ENCODE assay signal across 26 cellular contexts in the genomic region with DNA sequence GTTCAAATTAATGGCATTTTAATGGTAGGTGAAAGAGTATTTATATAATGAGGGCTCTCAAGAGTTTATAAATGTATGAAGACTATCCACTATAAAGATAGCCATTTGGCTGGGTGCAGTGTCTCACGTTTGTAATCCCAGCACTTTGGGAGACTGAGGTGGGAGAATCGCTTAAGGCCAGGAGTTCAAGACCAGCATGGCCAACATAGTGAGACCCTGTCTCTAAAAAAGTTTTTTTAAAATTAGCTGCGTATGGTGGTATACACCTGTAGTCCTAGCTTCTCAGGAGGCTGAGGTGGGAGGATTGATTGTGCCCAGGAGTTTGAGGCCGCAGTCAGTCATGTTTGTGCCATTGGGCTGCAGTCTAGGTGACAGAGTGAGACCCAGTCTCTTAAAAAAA.
A peak's percentile ranks its signal among the peaks of the same experiment; 100 is the strongest.
DNase-seq lines count a peak whose midpoint lies in the region; ATAC-seq, FAIRE-seq and TF ChIP-seq lines count a peak whose summit lies in the region.
"Had no signal": no experiment of that assay in that cellular context is flagged by ENCODE, and none has a peak within 500 bp of the region (broad histone marks: within the 10 kb centered on the region; RNA-seq: fewer than 3 reads in every experiment).

No MANE protein-coding gene starts in this region.

- H3K4me2 ChIP-seq in K562 (ENCODE audit: insufficient read depth, low read length): no peak overlapping the region
- H3K4me2 ChIP-seq: A549 had no signal

- H3K4me3 ChIP-seq in CD4-positive, alpha-beta memory T cell (ENCODE audit: low read length in 2 of 2): no peak overlapping the region
- H3K4me3 ChIP-seq in K562: no peak overlapping the region
- H3K4me3 ChIP-seq: A549, GM12878 had no signal

- TF ChIP-seq POLR2A in K562 (conservative IDR thresholded peaks at IDR 0.05): no peak

- H3K9me3 ChIP-seq in CD4-positive, alpha-beta memory T cell (ENCODE audit: control insufficient read depth in 1 of 2, low read length in 2 of 2): no peaks in the 10 kb centered on the region
- no peaks in the 10 kb centered on the region for H3K9me3 ChIP-seq in K562 (replicated peaks; ENCODE audit: control insufficient read depth, insufficient read depth, low read depth, low read length)
- H3K9me3 ChIP-seq: A549 had no signal

- H3K36me3 Mint-ChIP-seq in natural killer cell: no peaks in the 10 kb centered on the region
- no peaks in the 10 kb centered on the region for H3K36me3 Mint-ChIP-seq in natural killer cell treated with Interleukin-12 subunit alpha and Interleukin-12 subunit beta and Interleukin-15 and Interleukin-18, amount 100 ng/mL, for 72 hours
- peaks cover 17 to 22% of the 10 kb centered on the region in 2 donors for H3K36me3 Mint-ChIP-seq in CD4-positive, alpha-beta memory T cell

- in situ Hi-C loops in K562 (cut with MboI): no loop called here

- FAIRE-seq in K562 (lab: Jason Lieb, UNC): no peak
- FAIRE-seq: A549, GM12878, GM12892, GM18507 had no signal

- peaks cover 53 to 56% of the 10 kb centered on the region in 2 donors for H3K4me1 Mint-ChIP-seq in natural killer cell
- H3K4me1 Mint-ChIP-seq in natural killer cell treated with Interleukin-12 subunit alpha and Interleukin-12 subunit beta and Interleukin-15 and Interleukin-18, amount 100 ng/mL, for 72 hours (ENCODE audit: low read depth in 2 of 2): peaks cover 28 to 39% of the 10 kb centered on the region in 2 donors
- H3K4me1 Mint-ChIP-seq in CD4-positive, alpha-beta memory T cell: peaks cover 15 to 51% (median 41%) of the 10 kb centered on the region in 4 donors

- WGBS in K562 (ENCODE audit: insufficient coverage, low coverage, missing lambda C conversion rate): 77% methylated on average over 3 of the region's 4 CpGs

- H3K4me3 Mint-ChIP-seq in natural killer cell: no peak overlapping the region
- H3K4me3 Mint-ChIP-seq in natural killer cell treated with Interleukin-12 subunit alpha and Interleukin-12 subunit beta and Interleukin-15 and Interleukin-18, amount 100 ng/mL, for 72 hours: no peak overlapping the region
- no peak overlapping the region for H3K4me3 Mint-ChIP-seq in CD4-positive, alpha-beta memory T cell
- H3K4me3 Mint-ChIP-seq: B cell; CD14-positive monocyte; CD4-positive, CD25-positive, alpha-beta regulatory T cell; CD8-positive, alpha-beta memory T cell had no signal

- H4K20me1 ChIP-seq in K562 (replicated peaks; ENCODE audit: control insufficient read depth, insufficient read depth, low read length): peaks cover 20% of the 10 kb centered on the region; the same call in 1 of the 2 replicates

- no peaks in the 10 kb centered on the region for H3K9me1 ChIP-seq in K562 (ENCODE audit: control insufficient read depth, insufficient read depth, low read length)

- no peaks in the 10 kb centered on the region for H3K27me3 ChIP-seq in CD4-positive, alpha-beta memory T cell (ENCODE audit: insufficient read depth, low read length)
- no peaks in the 10 kb centered on the region for H3K27me3 ChIP-seq in K562 (ENCODE audit: control insufficient read depth in 2 of 2, insufficient read depth in 2 of 2, low read length in 2 of 2)

- no peak for DNase-seq in natural killer cell
- DNase-seq in natural killer cell treated with Interleukin-12 subunit alpha and Interleukin-12 subunit beta and Interleukin-15 and Interleukin-18, amount 100 ng/mL, for 72 hours (ENCODE audit: low spot score): no peak
- no peak for DNase-seq in CD4-positive, alpha-beta memory T cell
- no peak for DNase-seq in K562 (ENCODE audit: extremely low read depth in 1 of 4, low spot score in 3 of 4)
- DNase-seq in SKM-1 treated with dmso at 0.1 percent for 144 hours (lab: John Stamatoyannopoulos, UW; ENCODE audit: unreplicated experiment): no peak
- DNase-seq in epidermal melanocyte (ENCODE audit: insufficient read length, low spot score): no peak
- DNase-seq in hepatic stellate cell (ENCODE audit: low spot score): no peak
- DNase-seq: AML-193; C1 segment of cervical spinal cord; CD4-positive, CD25-positive, alpha-beta regulatory T cell; CD8-positive, alpha-beta memory T cell; COR-L47; DMS 273 treated with DMSO at 0.1 percent for 48 hours; DMS153; DMS53; DMS79; DND-41; EL; GDM1 had no signal

- no peak for TF ChIP-seq EP300 in K562 (IDR thresholded peaks at IDR 0.05; ENCODE audit: low read length)

- H3K27ac ChIP-seq in CD4-positive, alpha-beta memory T cell (ENCODE audit: low read depth, low read length): no peak overlapping the region
- no peak overlapping the region; the same call in 2 of the 3 replicates for H3K27ac ChIP-seq in K562 (ENCODE audit: extremely low read depth, low read depth, low read length)
- H3K27ac ChIP-seq: 22Rv1, A549 had no signal

- peak overlapping the region; percentile 45 to 72 for H3K27ac Mint-ChIP-seq in natural killer cell
- no peak overlapping the region for H3K27ac Mint-ChIP-seq in natural killer cell treated with Interleukin-12 subunit alpha and Interleukin-12 subunit beta and Interleukin-15 and Interleukin-18, amount 100 ng/mL, for 72 hours
- H3K27ac Mint-ChIP-seq in CD4-positive, alpha-beta memory T cell: peak overlapping the region in 4 of 7 donors; percentile 9 to 48 (median 24)
- H3K27ac Mint-ChIP-seq: B cell had no signal

- H3K9ac ChIP-seq in K562 (ENCODE audit: insufficient read depth in 1 of 2, low read depth in 2 of 2, low read length in 2 of 2): no peak overlapping the region

- peaks cover 6% of the 10 kb centered on the region for H3K36me3 ChIP-seq in CD4-positive, alpha-beta memory T cell (ENCODE audit: insufficient read depth, low read length)
- H3K36me3 ChIP-seq in K562 (ENCODE audit: control insufficient read depth, insufficient read depth, low read length): peaks cover 16% of the 10 kb centered on the region; the same call in 2 of the 3 replicates

- TF ChIP-seq RAD21 in K562 (CRISPR knock-in tag; conservative IDR thresholded peaks at IDR 0.05 in 1 of 2, IDR thresholded peaks at IDR 0.05 in 1 of 2): no peak

- no peaks in the 10 kb centered on the region for H3K9me3 Mint-ChIP-seq in natural killer cell
- H3K9me3 Mint-ChIP-seq in natural killer cell treated with Interleukin-12 subunit alpha and Interleukin-12 subunit beta and Interleukin-15 and Interleukin-18, amount 100 ng/mL, for 72 hours: no peaks in the 10 kb centered on the region
- no peaks in the 10 kb centered on the region for H3K9me3 Mint-ChIP-seq in CD4-positive, alpha-beta memory T cell
- H3K9me3 Mint-ChIP-seq: CD14-positive monocyte; CD4-positive, CD25-positive, alpha-beta regulatory T cell; CD8-positive, alpha-beta memory T cell had no signal

- ATAC-seq in natural killer cell (no peak), K562 (no peak)
- ATAC-seq in natural killer cell treated with Interleukin-12 subunit alpha and Interleukin-12 subunit beta and Interleukin-15 and Interleukin-18, amount 100 ng/mL, for 72 hours: no peak
- ATAC-seq: A549, GM12878 had no signal

- H3K79me2 ChIP-seq in K562 (ENCODE audit: control insufficient read depth, insufficient read depth, low read length): peaks cover 82% of the 10 kb centered on the region

- H2AFZ ChIP-seq in K562 (ENCODE audit: low read depth, low read length): no peak overlapping the region

- H3K4me1 ChIP-seq in CD4-positive, alpha-beta memory T cell (ENCODE audit: insufficient read depth, low read length): peaks cover 45% of the 10 kb centered on the region
- H3K4me1 ChIP-seq in K562 (replicated peaks in 1 of 2; ENCODE audit: control insufficient read depth in 2 of 2, insufficient read depth in 2 of 2, low read length in 2 of 2): peaks cover 12 to 19% of the 10 kb centered on the region in 2 experiments

- POLR2A ChIA-PET in CD4-positive, alpha-beta memory T cell (lab: Charles Lee; ENCODE audit: partially characterized antibody): no interaction called here
- POLR2A ChIA-PET in K562 (lab: Yijun Ruan, JAX): no interaction called here

- no TSS peak for BruUV-seq in K562 (replicated peaks; lab: Mats Ljungman, UMichigan)

- CTCF ChIA-PET in CD4-positive, alpha-beta memory T cell (lab: Charles Lee; ENCODE audit: partially characterized antibody): no interaction called here
- CTCF ChIA-PET in K562 (lab: Yijun Ruan, JAX; ENCODE audit: low intra/inter-chr PET ratio): no interaction called here

- intact Hi-C loops in natural killer cell (cut with micrococcal nuclease) (no loop called here), K562 (cut with micrococcal nuclease) (no loop called here)
- intact Hi-C loops in CD4-positive, alpha-beta memory T cell (cut with micrococcal nuclease): no loop called here

- H3K27me3 Mint-ChIP-seq in natural killer cell (ENCODE audit: low read depth in 2 of 2): no peaks in the 10 kb centered on the region
- H3K27me3 Mint-ChIP-seq in natural killer cell treated with Interleukin-12 subunit alpha and Interleukin-12 subunit beta and Interleukin-15 and Interleukin-18, amount 100 ng/mL, for 72 hours: no peaks in the 10 kb centered on the region
- H3K27me3 Mint-ChIP-seq in CD4-positive, alpha-beta memory T cell: no peaks in the 10 kb centered on the region
- H3K27me3 Mint-ChIP-seq: B cell; CD8-positive, alpha-beta memory T cell had no signal

- TF ChIP-seq CTCF in natural killer cell (IDR thresholded peaks at IDR 0.05) (no peak), K562 (IDR thresholded peaks at IDR 0.05 in 2 of 3, conservative IDR thresholded peaks at IDR 0.05 in 1 of 3; ENCODE audit: insufficient read depth in 2 of 3, low read depth in 1 of 3, low read length in 3 of 3) (no peak)

TF ChIP-seq in K562, 482 proteins besides CTCF, POLR2A, EP300 and RAD21:
- TF ChIP-seq, protein P1, sequence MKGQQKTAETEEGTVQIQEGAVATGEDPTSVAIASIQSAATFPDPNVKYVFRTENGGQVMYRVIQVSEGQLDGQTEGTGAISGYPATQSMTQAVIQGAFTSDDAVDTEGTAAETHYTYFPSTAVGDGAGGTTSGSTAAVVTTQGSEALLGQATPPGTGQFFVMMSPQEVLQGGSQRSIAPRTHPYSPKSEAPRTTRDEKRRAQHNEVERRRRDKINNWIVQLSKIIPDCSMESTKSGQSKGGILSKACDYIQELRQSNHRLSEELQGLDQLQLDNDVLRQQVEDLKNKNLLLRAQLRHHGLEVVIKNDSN (CRISPR knock-in tag; IDR thresholded peaks at IDR 0.05): no peak
- TF ChIP-seq ZNF121 (CRISPR knock-in tag; conservative IDR thresholded peaks at IDR 0.05) (peak; percentile 51; the same call in 1 of the 2 replicates), FOXM1 (IDR thresholded peaks at IDR 0.05; ENCODE audit: low read depth) (no peak), FOXM1 (CRISPR knock-in tag; IDR thresholded peaks at IDR 0.05; ENCODE audit: low read depth) (no peak), ARID2 (IDR thresholded peaks at IDR 0.05) (no peak)

Comparison
In these comparisons a context has a peak if more than half of its experiments do, and no peak if none do; other contexts are left out.
1. H3K27ac Mint-ChIP-seq: peak in natural killer cell (2 of 2) and CD4-positive, alpha-beta memory T cell (4 of 7); none in natural killer cell treated with Interleukin-12 subunit alpha and Interleukin-12 subunit beta and Interleukin-15 and Interleukin-18, amount 100 ng/mL, for 72 hours (0 of 2).